ENCODE assay signal across 17 cellular contexts in the genomic region with DNA sequence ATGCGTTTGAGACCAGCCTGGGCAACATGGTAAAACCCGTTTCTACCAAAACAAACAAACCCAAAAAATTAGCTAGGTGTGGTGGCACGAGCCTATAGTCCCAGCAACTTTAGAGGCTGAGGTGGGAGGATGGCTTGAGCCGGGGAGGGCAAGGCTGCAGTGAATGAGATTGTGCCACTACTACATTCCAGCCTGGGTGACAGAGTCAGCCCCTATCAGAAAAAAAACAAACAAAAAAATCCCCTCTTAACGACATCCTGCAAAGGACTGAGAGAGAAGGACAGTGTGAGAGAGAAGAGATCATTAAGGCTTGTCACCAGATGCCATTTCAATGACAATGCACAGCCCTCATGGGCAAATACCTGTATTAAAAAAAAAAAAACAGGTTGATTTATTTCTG.
A peak's percentile ranks its signal among the peaks of the same experiment; 100 is the strongest.
DNase-seq lines count a peak whose midpoint lies in the region; ATAC-seq and TF ChIP-seq lines count a peak whose summit lies in the region.
"Had no signal": no experiment of that assay in that cellular context is flagged by ENCODE, and none has a peak within 500 bp of the region (broad histone marks: within the 10 kb centered on the region; RNA-seq: fewer than 3 reads in every experiment).

No MANE protein-coding gene starts in this region.

- no peak for TF ChIP-seq CTCF in colonic mucosa (IDR thresholded peaks at IDR 0.05)

- H3K4me3 ChIP-seq in HUES48 (ENCODE audit: low read depth, low read length) = peak overlapping the region; percentile 0; the same call in 1 of the 2 replicates
- H3K4me3 ChIP-seq in NT2/D1 (ENCODE audit: insufficient read length, low read depth) = no peak overlapping the region
- peak overlapping the region; percentile 39; the same call in 1 of the 2 replicates for H3K4me3 ChIP-seq in iPS-20b (ENCODE audit: low read length)
- H3K4me3 ChIP-seq in colonic mucosa = no peak overlapping the region
- H3K4me3 ChIP-seq: BLaER1, HAP-1 had no signal

- H3K36me3 ChIP-seq in HUES48 (ENCODE audit: control insufficient read depth, insufficient read depth, low read length) (no peaks in the 10 kb centered on the region), NT2/D1 (ENCODE audit: insufficient read depth, insufficient read length, low read length) (no peaks in the 10 kb centered on the region), iPS-20b (ENCODE audit: insufficient read depth, low read depth, low read length) (no peaks in the 10 kb centered on the region), colonic mucosa (no peaks in the 10 kb centered on the region)
- H3K36me3 ChIP-seq: BLaER1, HAP-1 had no signal

- H3K4me1 ChIP-seq in HUES48 (ENCODE audit: control insufficient read depth, insufficient read depth, low read length) = peaks cover 52% of the 10 kb centered on the region
- H3K4me1 ChIP-seq in NT2/D1 (ENCODE audit: insufficient read depth, insufficient read length) = peaks cover 2% of the 10 kb centered on the region
- peaks cover 52% of the 10 kb centered on the region; the same call in 1 of the 2 replicates for H3K4me1 ChIP-seq in iPS-20b (ENCODE audit: insufficient read depth, low read length)
- no peaks in the 10 kb centered on the region for H3K4me1 ChIP-seq in colonic mucosa
- H3K4me1 ChIP-seq: BLaER1, HAP-1 had no signal

- no peaks in the 10 kb centered on the region for H3K27me3 ChIP-seq in HUES48 (ENCODE audit: control insufficient read depth, insufficient read depth, low read length)
- H3K27me3 ChIP-seq in NT2/D1 (ENCODE audit: insufficient read depth, insufficient read length) = no peaks in the 10 kb centered on the region
- peaks cover 4% of the 10 kb centered on the region; the same call in 1 of the 2 replicates for H3K27me3 ChIP-seq in iPS-20b (ENCODE audit: insufficient read depth, low read length)
- no peaks in the 10 kb centered on the region for H3K27me3 ChIP-seq in colonic mucosa
- H3K27me3 ChIP-seq: BLaER1 had no signal

- peak overlapping the region; percentile 77 for H3K27ac ChIP-seq in HUES48 (ENCODE audit: low read depth, low read length)
- H3K27ac ChIP-seq in iPS-20b (ENCODE audit: low read length) = peak overlapping the region; percentile 3
- no peak overlapping the region for H3K27ac ChIP-seq in colonic mucosa
- H3K27ac ChIP-seq: BLaER1 had no signal

- DNase-seq in ELF-1 (ENCODE audit: low read depth, low spot score) (peak; percentile 69), NT2/D1 (ENCODE audit: low read depth, low spot score) (peak; percentile 28), colonic mucosa (no peak), left cardiac atrium (no peak)
- DNase-seq: CD8-positive, alpha-beta T cell; DMS79; KBM-7; NCI-H1694 treated with DMSO at 0.1 percent for 48 hours; NCI-H2171; NCI-H526 treated with DMSO at 0.1 percent for 48 hours had no signal

- intact Hi-C loops in colonic mucosa (cut with DNase I) (no loop called here), left cardiac atrium (cut with DNase I) (no loop called here)

- ATAC-seq in HG02678 (IDR thresholded peaks at IDR 0.05; ENCODE audit: unreplicated experiment) = no peak
- ATAC-seq in HG03354 (IDR thresholded peaks at IDR 0.05; ENCODE audit: poor library complexity, severe bottlenecking, unreplicated experiment) = no peak
- no peak for ATAC-seq in left cardiac atrium
- ATAC-seq: CD8-positive, alpha-beta T cell; HepG2 had no signal

- peak overlapping the region; percentile 51; the same call in 1 of the 2 replicates for H3K9ac ChIP-seq in HUES48 (ENCODE audit: low read depth, low read length)
- no peak overlapping the region for H3K9ac ChIP-seq in NT2/D1 (ENCODE audit: insufficient read length, low read depth)
- H3K9ac ChIP-seq in iPS-20b (ENCODE audit: low read depth, low read length) = no peak overlapping the region
- no peak overlapping the region for H3K9ac ChIP-seq in colonic mucosa (ENCODE audit: low read depth in 2 of 2, low read length in 2 of 2)
- H3K9ac ChIP-seq: BLaER1 had no signal

- no peaks in the 10 kb centered on the region for H3K9me3 ChIP-seq in HUES48 (ENCODE audit: control insufficient read depth, insufficient read depth, low read length)
- H3K9me3 ChIP-seq in NT2/D1 (ENCODE audit: insufficient read depth, low read length) = no peaks in the 10 kb centered on the region
- no peaks in the 10 kb centered on the region for H3K9me3 ChIP-seq in iPS-20b (ENCODE audit: insufficient read depth, low read depth, low read length)
- H3K9me3 ChIP-seq in colonic mucosa = no peaks in the 10 kb centered on the region
- H3K9me3 ChIP-seq: BLaER1, HAP-1 had no signal

Comparison
In these comparisons a context has a peak if more than half of its experiments do, and no peak if none do; other contexts are left out.
1. DNase-seq: peak in ELF-1 (single experiment) and NT2/D1 (single experiment); none in colonic mucosa (single experiment) and left cardiac atrium (single experiment).
2. H3K4me3 ChIP-seq: peak in HUES48 (single experiment) and iPS-20b (single experiment); none in NT2/D1 (single experiment) and colonic mucosa (single experiment).